22 cellular contexts compared by ENCODE assay signal in genomic region chr11:110336054-110336453, GRCh38.
"Had no signal": no experiment of that assay in that cellular context is flagged by ENCODE, and none has a peak within 500 bp of the region (broad histone marks: within the 10 kb centered on the region; RNA-seq: fewer than 3 reads in every experiment).

No MANE protein-coding gene starts in this region.

- H3K9me3 Mint-ChIP-seq: natural killer cell treated with Interleukin-12 subunit alpha and Interleukin-12 subunit beta and Interleukin-15 and Interleukin-18, amount 100 ng/mL, for 72 hours; stimulated activated effector memory CD8-positive, alpha-beta T cell treated with anti-CD3 and anti-CD28 coated beads, Interleukin-12 subunit alpha, Interleukin-12 subunit beta, amount 100 ng/mL, for 72 hours; stimulated activated naive CD8-positive, alpha-beta T cell treated with anti-CD3 and anti-CD28 coated beads, Interleukin-15, Interleukin-2, amounts not matched to agents 100 ng/mL and 50 ng/mL, for 24 hours had no signal

- H3K4me1 ChIP-seq: left ventricle myocardium inferior, right atrium auricular region, suprapubic skin, tibial artery, upper lobe of left lung, vagina had no signal

- DNase-seq: islet precursor cell; left ventricle myocardium inferior; midbrain; mucosa of descending colon; naive thymus-derived CD4-positive, alpha-beta T cell; ovary; stimulated activated CD4-positive, alpha-beta T cell treated with anti-CD3 and anti-CD28 coated beads, Interleukin-4, amount 100 ng/mL, for 24 hours; stimulated activated naive CD4-positive, alpha-beta T cell; tibial artery; upper lobe of left lung had no signal

- ATAC-seq: mucosa of descending colon; naive thymus-derived CD4-positive, alpha-beta T cell; natural killer cell treated with Interleukin-12 subunit alpha and Interleukin-12 subunit beta and Interleukin-15 and Interleukin-18, amount 100 ng/mL, for 72 hours; sciatic nerve; stimulated activated effector memory CD8-positive, alpha-beta T cell treated with anti-CD3 and anti-CD28 coated beads, Interleukin-12 subunit alpha, Interleukin-12 subunit beta, amount 100 ng/mL, for 72 hours had no signal

- H3K27me3 Mint-ChIP-seq: memory B cell; progenitor cell of endocrine pancreas; stimulated activated naive CD8-positive, alpha-beta T cell treated with anti-CD3 and anti-CD28 coated beads, Interleukin-15, Interleukin-2, amounts not matched to agents 100 ng/mL and 50 ng/mL, for 24 hours had no signal

- H3K9me3 ChIP-seq: left ventricle myocardium inferior, mucosa of descending colon, ovary, right atrium auricular region, suprapubic skin, thoracic aorta, tibial artery, upper lobe of left lung, vagina had no signal

- H3K27ac Mint-ChIP-seq: memory B cell; naive thymus-derived CD4-positive, alpha-beta T cell; progenitor cell of endocrine pancreas; stimulated activated naive CD8-positive, alpha-beta T cell treated with anti-CD3 and anti-CD28 coated beads, Interleukin-15, Interleukin-2, amounts not matched to agents 100 ng/mL and 50 ng/mL, for 24 hours had no signal

- H3K4me3 ChIP-seq: hepatocyte, left ventricle myocardium inferior, mucosa of descending colon, ovary, right atrium auricular region, skin epidermis, suprapubic skin, thoracic aorta, tibial artery, upper lobe of left lung, vagina had no signal

- H3K4me3 Mint-ChIP-seq: memory B cell; naive thymus-derived CD4-positive, alpha-beta T cell; natural killer cell treated with Interleukin-12 subunit alpha and Interleukin-12 subunit beta and Interleukin-15 and Interleukin-18, amount 100 ng/mL, for 72 hours; stimulated activated effector memory CD8-positive, alpha-beta T cell treated with anti-CD3 and anti-CD28 coated beads, Interleukin-12 subunit alpha, Interleukin-12 subunit beta, amount 100 ng/mL, for 72 hours; stimulated activated naive CD8-positive, alpha-beta T cell treated with anti-CD3 and anti-CD28 coated beads, Interleukin-15, Interleukin-2, amounts not matched to agents 100 ng/mL and 50 ng/mL, for 24 hours had no signal

- H3K36me3 ChIP-seq: left ventricle myocardium inferior, ovary, right atrium auricular region, suprapubic skin, thoracic aorta, tibial artery, upper lobe of left lung, vagina had no signal

- H3K27ac ChIP-seq: hepatocyte, left ventricle myocardium inferior, ovary, right atrium auricular region, skin epidermis, suprapubic skin, thoracic aorta, tibial artery, upper lobe of left lung, vagina had no signal

- H3K36me3 Mint-ChIP-seq: memory B cell had no signal
